ENCODE assay signal across 22 cellular contexts in the genomic region with DNA sequence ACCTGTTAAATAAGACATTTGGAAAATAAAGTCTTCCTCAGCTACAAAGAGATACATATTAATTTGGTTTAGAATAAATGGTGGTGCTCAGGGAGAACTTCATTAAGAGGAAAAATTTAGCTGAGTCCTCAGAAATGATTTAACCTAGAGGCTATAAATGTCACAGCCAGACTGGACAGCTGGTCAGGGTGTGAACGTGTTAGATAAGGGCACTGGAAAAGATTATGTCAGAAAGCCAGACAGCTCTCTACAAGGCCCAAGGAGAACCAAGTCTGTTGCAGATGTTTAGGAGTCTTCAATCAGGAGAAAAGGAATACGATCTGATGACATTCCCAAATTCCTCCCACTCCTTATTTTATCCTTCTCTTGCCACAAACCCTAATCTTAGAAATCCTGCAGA.
"Had no signal": no experiment of that assay in that cellular context is flagged by ENCODE, and none has a peak within 500 bp of the region (broad histone marks: within the 10 kb centered on the region; RNA-seq: fewer than 3 reads in every experiment).

No MANE protein-coding gene starts in this region.

- H3K36me3 ChIP-seq: gastroesophageal sphincter, left ventricle myocardium inferior, tibial nerve, upper lobe of right lung, vagina had no signal

- H3K4me1 Mint-ChIP-seq: immature natural killer cell; naive thymus-derived CD8-positive, alpha-beta T cell; stimulated activated naive B cell treated with anti-CD40 and anti-IgM and Interleukin-4, amounts not matched to agents 10 μg/mL and 1 μg/mL and 100 μg/mL, for 72 hours; stimulated activated naive CD8-positive, alpha-beta T cell treated with anti-CD3 and anti-CD28 coated beads, Interleukin-15, amount 100 ng/mL, for 72 hours had no signal

- H3K27ac Mint-ChIP-seq: immature natural killer cell; naive thymus-derived CD8-positive, alpha-beta T cell; stimulated activated naive B cell treated with anti-CD40 and anti-IgM and Interleukin-4, amounts not matched to agents 10 μg/mL and 1 μg/mL and 100 μg/mL, for 72 hours; stimulated activated naive CD8-positive, alpha-beta T cell treated with anti-CD3 and anti-CD28 coated beads, Interleukin-15, amount 100 ng/mL, for 72 hours had no signal

- H3K27ac ChIP-seq: dorsolateral prefrontal cortex, gastroesophageal sphincter, left ventricle myocardium inferior, testis, tibial nerve, upper lobe of right lung, vagina had no signal

- H3K4me3 ChIP-seq: dorsolateral prefrontal cortex, gastroesophageal sphincter, left ventricle myocardium inferior, lung, testis, tibial nerve, upper lobe of right lung, vagina had no signal

- DNase-seq: cortex of kidney; dorsolateral prefrontal cortex; effector CD8-positive, alpha-beta T cell; foreskin fibroblast; glutamatergic neuron; immature natural killer cell; left ventricle myocardium inferior; mesenchymal stem cell; naive thymus-derived CD8-positive, alpha-beta T cell; posterior cingulate gyrus; stimulated activated CD4-positive, alpha-beta T cell treated with anti-CD3 and anti-CD28 coated beads, Interleukin-4, amount 100 ng/mL, for 4 hours; stimulated activated naive B cell treated with anti-CD40 and anti-IgM and Interleukin-4, amounts not matched to agents 10 μg/mL and 1 μg/mL and 100 μg/mL, for 72 hours; stimulated activated naive CD8-positive, alpha-beta T cell treated with anti-CD3 and anti-CD28 coated beads, Interleukin-15, amount 100 ng/mL, for 72 hours; testis; upper lobe of right lung had no signal

- H3K4me3 Mint-ChIP-seq: immature natural killer cell; naive thymus-derived CD8-positive, alpha-beta T cell; neural crest cell; stimulated activated naive B cell treated with anti-CD40 and anti-IgM and Interleukin-4, amounts not matched to agents 10 μg/mL and 1 μg/mL and 100 μg/mL, for 72 hours; stimulated activated naive CD8-positive, alpha-beta T cell treated with anti-CD3 and anti-CD28 coated beads, Interleukin-15, amount 100 ng/mL, for 72 hours had no signal

- H3K27me3 ChIP-seq: testis, tibial nerve, upper lobe of right lung, vagina had no signal

- H3K9me3 ChIP-seq: gastroesophageal sphincter, left ventricle myocardium inferior, testis, tibial nerve, upper lobe of right lung, vagina had no signal

- H3K9me3 Mint-ChIP-seq: naive thymus-derived CD8-positive, alpha-beta T cell; neural crest cell had no signal

- H3K4me1 ChIP-seq: gastroesophageal sphincter, left ventricle myocardium inferior, testis, tibial nerve, upper lobe of right lung, vagina had no signal

- FAIRE-seq: keratinocyte had no signal

- H3K36me3 Mint-ChIP-seq: naive thymus-derived CD8-positive, alpha-beta T cell; stimulated activated naive B cell treated with anti-CD40 and anti-IgM and Interleukin-4, amounts not matched to agents 10 μg/mL and 1 μg/mL and 100 μg/mL, for 72 hours had no signal

- H3K27me3 Mint-ChIP-seq: naive thymus-derived CD8-positive, alpha-beta T cell; stimulated activated naive CD8-positive, alpha-beta T cell treated with anti-CD3 and anti-CD28 coated beads, Interleukin-15, amount 100 ng/mL, for 72 hours had no signal

- ATAC-seq: esophagus mucosa; gastroesophageal sphincter; naive thymus-derived CD8-positive, alpha-beta T cell; stimulated activated naive B cell treated with anti-CD40 and anti-IgM and Interleukin-4, amounts not matched to agents 10 μg/mL and 1 μg/mL and 100 μg/mL, for 72 hours; stimulated activated naive CD8-positive, alpha-beta T cell treated with anti-CD3 and anti-CD28 coated beads, Interleukin-15, amount 100 ng/mL, for 72 hours; upper lobe of right lung had no signal
